17 cellular contexts compared by ENCODE assay signal in the genomic region with DNA sequence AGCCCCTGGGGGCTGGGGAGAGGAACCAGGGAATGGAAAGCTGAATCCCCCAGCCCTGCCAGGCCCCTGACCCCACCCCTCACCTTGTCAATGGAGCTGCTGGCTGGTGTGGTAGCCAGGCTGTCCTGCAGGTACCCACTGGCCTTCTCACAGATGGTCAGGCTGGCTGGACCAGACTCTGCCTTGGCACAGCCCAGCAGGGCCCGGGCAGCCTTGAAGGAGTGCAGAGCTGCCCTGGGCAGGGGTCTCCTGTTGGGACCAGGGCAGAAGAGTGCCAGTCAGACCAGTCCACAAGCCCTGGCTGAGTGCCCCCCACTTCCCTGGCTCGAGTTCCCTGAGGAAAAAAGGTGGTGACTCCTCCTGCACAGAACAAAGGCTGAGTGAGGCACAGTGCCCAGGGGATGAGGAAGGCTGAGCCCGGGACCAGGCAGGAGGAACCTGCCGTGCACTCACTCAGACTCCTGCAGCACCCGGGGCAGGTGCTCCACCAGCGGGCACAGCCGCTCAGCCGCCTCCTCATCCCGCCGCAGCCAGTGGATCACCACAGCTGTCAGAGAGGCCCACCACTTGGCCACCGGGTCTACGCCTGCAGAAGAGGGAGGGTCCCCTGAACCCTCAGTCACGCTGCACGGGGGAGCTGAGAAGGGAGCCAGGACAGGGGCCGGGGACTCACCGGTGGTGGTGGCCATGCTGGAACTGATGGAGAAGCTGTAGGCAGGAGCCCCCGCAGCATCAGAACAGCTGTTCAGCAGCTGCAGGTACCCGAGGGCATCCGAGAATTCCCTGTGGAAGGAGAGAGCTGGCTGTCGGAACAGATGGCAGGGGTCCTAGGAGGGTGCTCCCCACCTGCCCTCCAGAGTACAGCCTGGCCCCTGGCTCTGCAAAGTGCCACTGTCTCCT. TPM values are rescaled to one million over a fixed set of nuclear protein-coding genes. Genes with fewer than 3 reads are reported as not detected.
A peak's percentile ranks its signal among the peaks of the same experiment; 100 is the strongest.
DNase-seq lines count a peak whose midpoint lies in the region; ATAC-seq and TF ChIP-seq lines count a peak whose summit lies in the region.
"Had no signal": no experiment of that assay in that cellular context is flagged by ENCODE, and none has a peak within 500 bp of the region (broad histone marks: within the 10 kb centered on the region; RNA-seq: fewer than 3 reads in every experiment).

No MANE protein-coding gene starts in this region.

- no peaks in the 10 kb centered on the region for H3K9me3 ChIP-seq in right cardiac atrium (ENCODE audit: control insufficient read depth, low read length)
- no peaks in the 10 kb centered on the region for H3K9me3 ChIP-seq in adipocyte (ENCODE audit: control insufficient read depth, low read length)
- H3K9me3 ChIP-seq in mucosa of descending colon: no peaks in the 10 kb centered on the region

- peak overlapping the region; percentile 19 for H3K27ac ChIP-seq in right cardiac atrium (ENCODE audit: low read length)

- H3K36me3 ChIP-seq in adipocyte (ENCODE audit: control insufficient read depth, insufficient read depth, low read length, severe bottlenecking): peaks cover 76% of the 10 kb centered on the region
- H3K36me3 ChIP-seq in mucosa of descending colon (ENCODE audit: low read depth): peaks cover 7% of the 10 kb centered on the region

- H3K9ac ChIP-seq in adipocyte (ENCODE audit: low read length): peak overlapping the region; percentile 54

- DNase-seq in right cardiac atrium (no peak), Right ventricle myocardium superior (no peak), adipocyte (ENCODE audit: low read depth) (no peak), mucosa of descending colon (peak in 2 of 3 donors; percentile 9 to 33), SIG-M5 (lab: John Stamatoyannopoulos, UW) (no peak), NCI-H2081 treated with DMSO at 0.1 percent for 48 hours (lab: John Stamatoyannopoulos, UW) (no peak), GM20000 (ENCODE audit: low spot score) (no peak)
- DNase-seq: activated CD4-positive, alpha-beta T cell treated with anti-CD3 and anti-CD28 coated beads for 36 hours; activated T-cell treated with anti-CD3 and anti-CD28 coated beads, Interleukin-2, amount 50 U/mL, for 72 hours; cortex of kidney; DMS79; naive thymus-derived CD8-positive, alpha-beta T cell; NCI-H1417; NCI-H510A treated with DMSO at 0.1 percent for 48 hours; stimulated activated naive CD4-positive, alpha-beta T cell treated with Interleukin-2 at 50 U/mL for 16 hours had no signal

- H3K4me3 ChIP-seq in right cardiac atrium (ENCODE audit: low read length) (no peak overlapping the region), adipocyte (ENCODE audit: low read length) (no peak overlapping the region), mucosa of descending colon (no peak overlapping the region)

- 78% methylated on average over 20 of the region's 20 CpGs for WGBS in right cardiac atrium

- ATAC-seq in right cardiac atrium (no peak), Right ventricle myocardium superior (ENCODE audit: poor library complexity) (no peak), mucosa of descending colon (no peak), GM21737 (IDR thresholded peaks at IDR 0.05; ENCODE audit: unreplicated experiment) (no peak)
- ATAC-seq: activated CD4-positive, alpha-beta T cell treated with anti-CD3 and anti-CD28 coated beads for 36 hours; activated T-cell treated with anti-CD3 and anti-CD28 coated beads, Interleukin-2, amount 50 U/mL, for 72 hours; naive thymus-derived CD8-positive, alpha-beta T cell; Panc1 had no signal

- intact Hi-C loops in right cardiac atrium (cut with DNase I): loop anchor here in 3 of 4 donors (5.0 to 10.0 kb wide), 4 partner anchors 43 to 130 kb away; partner anchors contain the start of gene RAI1 (in 1 of the 3)
- intact Hi-C loops in Right ventricle myocardium superior (cut with DNase I): loop anchor here (5.0 kb wide), 1 partner anchor 108 kb away; no protein-coding TSS in a partner anchor
- intact Hi-C loops in mucosa of descending colon (cut with DNase I, micrococcal nuclease): loop anchor here in 1 of 2 donors (5.0 kb wide), 1 partner anchor 48 kb away; no protein-coding TSS in a partner anchor

- H3K27me3 ChIP-seq in right cardiac atrium (ENCODE audit: control insufficient read depth, insufficient read depth): no peaks in the 10 kb centered on the region
- no peaks in the 10 kb centered on the region for H3K27me3 ChIP-seq in adipocyte (replicated peaks; ENCODE audit: control insufficient read depth, insufficient read depth, low read length)

- TF ChIP-seq CTCF in mucosa of descending colon (IDR thresholded peaks at IDR 0.05) (no peak), GM20000 (IDR thresholded peaks at IDR 0.05; ENCODE audit: extremely low read depth, missing control alignments) (no peak)

- no peaks in the 10 kb centered on the region for H3K4me1 ChIP-seq in right cardiac atrium (ENCODE audit: control insufficient read depth, insufficient read depth, low read length)
- H3K4me1 ChIP-seq in adipocyte (ENCODE audit: control insufficient read depth, insufficient read depth, low read length): peaks cover 29% of the 10 kb centered on the region
- peaks cover 18% of the 10 kb centered on the region for H3K4me1 ChIP-seq in mucosa of descending colon (ENCODE audit: low read depth)

RNA-seq across cellular contexts. Expression of gene SREBF1, which starts 22.4 kb away (rescaled TPM):
- total RNA-seq in right cardiac atrium (10 to 100 TPM; 28.7 to 41.6 (median 36.2) TPM), Right ventricle myocardium superior (14.7 TPM), mucosa of descending colon (100 to 1,000 TPM; 161 to 179 (median 170) TPM)
- polyA plus RNA-seq in right cardiac atrium: 45.7 TPM

Comparison
In these comparisons a context has a peak if more than half of its experiments do, and no peak if none do; other contexts are left out.
1. DNase-seq: peak in mucosa of descending colon (2 of 3); none in right cardiac atrium (0 of 3), Right ventricle myocardium superior (single experiment), adipocyte (single experiment), SIG-M5 (single experiment), NCI-H2081 treated with DMSO at 0.1 percent for 48 hours (single experiment) and GM20000 (single experiment).